In the genomic region with DNA sequence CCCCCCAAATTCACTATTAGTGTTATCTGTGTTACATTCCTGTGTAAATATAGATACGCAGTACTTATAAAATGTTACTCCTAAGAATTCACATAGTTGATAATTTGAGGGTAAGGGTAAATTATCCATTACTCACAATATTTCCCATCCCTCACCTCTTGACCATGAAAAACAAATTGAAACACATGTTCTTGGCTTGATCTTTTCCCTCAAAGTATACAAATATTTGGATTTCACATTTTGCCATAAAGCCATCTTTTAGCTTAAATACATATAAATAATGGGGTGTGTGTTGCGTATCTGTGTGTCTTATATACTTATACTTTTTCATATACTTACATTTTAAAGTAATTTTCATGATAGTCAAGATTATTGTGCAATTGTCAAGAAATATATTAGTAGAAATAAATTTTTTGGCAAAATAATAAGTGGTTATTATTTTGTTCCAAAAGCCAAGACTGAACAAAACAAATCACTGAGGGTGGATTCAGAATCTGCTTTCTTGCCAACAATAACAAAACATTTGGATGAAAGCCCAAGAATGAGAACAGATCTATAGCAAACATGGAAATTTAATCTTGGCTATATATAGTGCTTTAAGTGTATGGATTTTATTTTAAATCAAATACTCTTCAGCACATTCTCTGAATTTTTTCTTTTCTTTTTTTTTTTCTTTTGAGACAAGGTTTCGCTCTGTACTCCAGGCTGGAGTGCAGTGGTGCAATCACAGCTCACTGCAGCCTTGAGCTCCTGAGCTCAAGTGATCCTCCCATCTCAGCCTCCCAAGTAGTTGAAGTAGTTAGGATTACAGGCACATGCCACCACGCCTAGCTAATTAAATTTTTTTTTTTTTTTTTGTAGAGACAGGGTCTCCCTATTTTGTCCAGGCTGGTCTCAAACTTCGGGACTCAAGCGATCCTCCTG, we compare ENCODE assay signal across 14 cellular contexts. TPM values are rescaled to one million over a fixed set of nuclear protein-coding genes. Genes with fewer than 3 reads are reported as not detected.
DNase-seq lines count a peak whose midpoint lies in the region; ATAC-seq and TF ChIP-seq lines count a peak whose summit lies in the region.
"Had no signal": no experiment of that assay in that cellular context is flagged by ENCODE, and none has a peak within 500 bp of the region (broad histone marks: within the 10 kb centered on the region; RNA-seq: fewer than 3 reads in every experiment).

No MANE protein-coding gene starts in this region.

- H3K27me3 ChIP-seq in mammary epithelial cell (ENCODE audit: insufficient read depth, low read length) (no peaks in the 10 kb centered on the region), right cardiac atrium (ENCODE audit: control insufficient read depth, insufficient read depth) (no peaks in the 10 kb centered on the region), skeletal muscle tissue (ENCODE audit: control insufficient read depth in 3 of 3, insufficient read depth in 3 of 3, low read length in 3 of 3) (no peaks in the 10 kb centered on the region)
- peaks cover 4% of the 10 kb centered on the region for H3K27me3 ChIP-seq in CD4-positive, alpha-beta T cell (ENCODE audit: control insufficient read depth, insufficient read depth, low read length)
- H3K27me3 ChIP-seq: BLaER1 had no signal

- peak overlapping the region; percentile 66 for H2AFZ ChIP-seq in mammary epithelial cell (ENCODE audit: low read depth, low read length)

- no peaks in the 10 kb centered on the region for H4K20me1 ChIP-seq in mammary epithelial cell (ENCODE audit: insufficient read depth, low read length)
- H4K20me1 ChIP-seq: BLaER1 had no signal

- DNase-seq in HFFc6 (no peak), mammary epithelial cell (no peak), right cardiac atrium (peak in 1 of 3 donors; percentile 47), head of caudate nucleus (no peak), D341Med (ENCODE audit: low spot score) (no peak), LoVo (ENCODE audit: low spot score) (no peak)
- no peak for DNase-seq in CD4-positive, alpha-beta T cell
- DNase-seq: activated T-cell treated with anti-CD3 and anti-CD28 coated beads, Interleukin-2, amount 50 U/mL, for 48 hours had no signal

- BruUV-seq in mammary epithelial cell (replicated peaks; lab: Mats Ljungman, UMichigan) = TSS peak; percentile 77

- H3K9me3 ChIP-seq in mammary epithelial cell (replicated peaks; ENCODE audit: insufficient read depth, low read length) = no peaks in the 10 kb centered on the region
- no peaks in the 10 kb centered on the region for H3K9me3 ChIP-seq in right cardiac atrium (ENCODE audit: control insufficient read depth, low read length)
- H3K9me3 ChIP-seq in skeletal muscle tissue (ENCODE audit: control insufficient read depth in 3 of 3, low read length in 3 of 3) = no peaks in the 10 kb centered on the region
- no peaks in the 10 kb centered on the region for H3K9me3 ChIP-seq in CD4-positive, alpha-beta T cell (ENCODE audit: control insufficient read depth, low read length)
- H3K9me3 ChIP-seq: BLaER1 had no signal

- no peak overlapping the region for H3K4me3 ChIP-seq in mammary epithelial cell (replicated peaks in 1 of 3; ENCODE audit: insufficient read depth in 1 of 3, low read depth in 2 of 3, low read length in 3 of 3)
- peak overlapping the region; percentile 78 for H3K4me3 ChIP-seq in right cardiac atrium (ENCODE audit: low read length)
- H3K4me3 ChIP-seq in skeletal muscle tissue (ENCODE audit: low read length in 3 of 3) = peak overlapping the region in 1 of 3 donors; percentile 72
- H3K4me3 ChIP-seq: BLaER1 had no signal

- peak overlapping the region; percentile 81 for H3K9ac ChIP-seq in mammary epithelial cell (ENCODE audit: insufficient read depth, low read length)
- H3K9ac ChIP-seq in skeletal muscle tissue (ENCODE audit: low read depth in 1 of 3, low read length in 3 of 3) = no peak overlapping the region
- H3K9ac ChIP-seq: BLaER1 had no signal

- peak overlapping the region; percentile 95 for H3K27ac Mint-ChIP-seq in HFFc6
- H3K27ac Mint-ChIP-seq in CD4-positive, alpha-beta T cell = no peak overlapping the region

- peaks cover 16% of the 10 kb centered on the region for H3K79me2 ChIP-seq in mammary epithelial cell (ENCODE audit: insufficient read depth, low read length)

- H3K4me1 Mint-ChIP-seq in HFFc6 (ENCODE audit: low read depth) = peaks cover 38% of the 10 kb centered on the region
- H3K4me1 Mint-ChIP-seq in CD4-positive, alpha-beta T cell (ENCODE audit: low read depth) = no peaks in the 10 kb centered on the region

- no peaks in the 10 kb centered on the region for H3K27me3 Mint-ChIP-seq in HFFc6 (ENCODE audit: insufficient read depth)
- H3K27me3 Mint-ChIP-seq in CD4-positive, alpha-beta T cell = peaks cover 42% of the 10 kb centered on the region

- H3K36me3 Mint-ChIP-seq in HFFc6 (ENCODE audit: low read depth) = peaks cover 17% of the 10 kb centered on the region
- no peaks in the 10 kb centered on the region for H3K36me3 Mint-ChIP-seq in CD4-positive, alpha-beta T cell (ENCODE audit: low read depth)

- dilution Hi-C loops in mammary epithelial cell (cut with HindIII; ENCODE audit: low sequenced_read_pairs) = loop anchor here (5.0 kb wide), 2 partner anchors 76 to 94 kb away; no protein-coding TSS in a partner anchor

- H3K27ac ChIP-seq in mammary epithelial cell (ENCODE audit: insufficient read depth, low read depth, low read length) (peak overlapping the region; percentile 95), right cardiac atrium (ENCODE audit: low read length) (no peak overlapping the region), skeletal muscle tissue (ENCODE audit: low read depth, low read length) (peak overlapping the region; percentile 72)
- H3K27ac ChIP-seq in CD4-positive, alpha-beta T cell (ENCODE audit: low read depth, low read length) = no peak overlapping the region
- H3K27ac ChIP-seq: BLaER1 had no signal

- peak overlapping the region; percentile 88 for H3K4me2 ChIP-seq in mammary epithelial cell (ENCODE audit: insufficient read depth, low read depth, low read length)
- H3K4me2 ChIP-seq: BLaER1 had no signal

- no peaks in the 10 kb centered on the region for H3K36me3 ChIP-seq in mammary epithelial cell (ENCODE audit: insufficient read depth, low read length)
- H3K36me3 ChIP-seq in skeletal muscle tissue (ENCODE audit: control insufficient read depth in 3 of 3, insufficient read depth in 3 of 3, low read length in 3 of 3) = no peaks in the 10 kb centered on the region
- H3K36me3 ChIP-seq: BLaER1 had no signal

- POLR2A ChIA-PET in CD4-positive, alpha-beta T cell (lab: Charles Lee) = no interaction called here

- CTCF ChIA-PET in mammary epithelial cell (lab: Charles Lee; ENCODE audit: low non-redundant PET) = no interaction called here
- CTCF ChIA-PET in CD4-positive, alpha-beta T cell (lab: Charles Lee) = interaction anchor here (0.6 kb wide), 1 partner anchor 42 kb away, joined by 3 read pairs; no protein-coding TSS in a partner anchor

- ATAC-seq in right cardiac atrium = peak in 1 of 2 donors; percentile 34
- no peak for ATAC-seq in CD4-positive, alpha-beta T cell (ENCODE audit: poor library complexity)

- no peak for TF ChIP-seq CTCF in HFFc6 (IDR thresholded peaks at IDR 0.05)
- TF ChIP-seq CTCF in mammary epithelial cell (conservative IDR thresholded peaks at IDR 0.05 in 1 of 2, IDR thresholded peaks at IDR 0.05 in 1 of 2; ENCODE audit: extremely low read depth in 1 of 2, insufficient read depth in 1 of 2, low read depth in 1 of 2, low read length in 2 of 2) = no peak
- TF ChIP-seq CTCF in CD4-positive, alpha-beta T cell (IDR thresholded peaks at IDR 0.05) = no peak

- intact Hi-C loops in mammary epithelial cell (cut with micrococcal nuclease) = no loop called here
- intact Hi-C loops in right cardiac atrium (cut with DNase I) = loop anchor here in 2 of 4 donors (10.0 kb wide), 2 partner anchors 54 to 64 kb away; no protein-coding TSS in a partner anchor
- intact Hi-C loops in CD4-positive, alpha-beta T cell (cut with DNase I, micrococcal nuclease) = no loop called here
- intact Hi-C loops in head of caudate nucleus (cut with DNase I) = no loop called here

- WGBS in mammary epithelial cell (ENCODE audit: low coverage, missing lambda C conversion rate) = 86% methylated on average over 6 of the region's 6 CpGs
- 70% methylated on average over 6 of the region's 6 CpGs for WGBS in right cardiac atrium

- peaks cover 24% of the 10 kb centered on the region for H3K4me1 ChIP-seq in mammary epithelial cell (ENCODE audit: insufficient read depth, low read length)
- no peaks in the 10 kb centered on the region for H3K4me1 ChIP-seq in right cardiac atrium (ENCODE audit: control insufficient read depth, insufficient read depth, low read length)
- H3K4me1 ChIP-seq in skeletal muscle tissue (ENCODE audit: control insufficient read depth in 3 of 3, insufficient read depth in 3 of 3, low read length in 3 of 3) = peaks cover 4 to 13% (median 6%) of the 10 kb centered on the region in 3 donors
- H3K4me1 ChIP-seq: BLaER1 had no signal

- in situ Hi-C loops in mammary epithelial cell (cut with MboI; ENCODE audit: low sequenced_read_pairs in 2 of 2) = no loop called here

- peak overlapping the region; percentile 83 for H3K4me3 Mint-ChIP-seq in HFFc6
- no peak overlapping the region for H3K4me3 Mint-ChIP-seq in CD4-positive, alpha-beta T cell
- H3K4me3 Mint-ChIP-seq: WTC11 had no signal

- no peaks in the 10 kb centered on the region for H3K9me3 Mint-ChIP-seq in HFFc6
- H3K9me3 Mint-ChIP-seq in CD4-positive, alpha-beta T cell = no peaks in the 10 kb centered on the region

RNA-seq across cellular contexts. Expression of gene PRSS48, which starts 48.5 kb away (rescaled TPM):
- not detected for total RNA-seq in HFFc6 (2021; fragmentation: NEBNext Ultra II Directional; extraction: Animal tissue kit (Norgen Biotek cat#: 25700))
- total RNA-seq in mammary epithelial cell (under 1 TPM in 1 of 2 donors, not detected in 1; 0.17 TPM), right cardiac atrium (not detected), skeletal muscle tissue (not detected)
- polyA plus RNA-seq in mammary epithelial cell (not detected), right cardiac atrium (not detected)
- not detected for polyA minus RNA-seq in mammary epithelial cell
- total RNA-seq in CD4-positive, alpha-beta T cell = not detected
- total RNA-seq: dermis microvascular lymphatic vessel endothelial cell, renal cortical epithelial cell, RPMI7951, WTC11 had no signal

Comparison
In these comparisons a context has a peak if more than half of its experiments do, and no peak if none do; other contexts are left out.
1. H3K27ac ChIP-seq: peak in mammary epithelial cell (single experiment) and skeletal muscle tissue (single experiment); none in right cardiac atrium (single experiment) and CD4-positive, alpha-beta T cell (single experiment).